In the genomic region with DNA sequence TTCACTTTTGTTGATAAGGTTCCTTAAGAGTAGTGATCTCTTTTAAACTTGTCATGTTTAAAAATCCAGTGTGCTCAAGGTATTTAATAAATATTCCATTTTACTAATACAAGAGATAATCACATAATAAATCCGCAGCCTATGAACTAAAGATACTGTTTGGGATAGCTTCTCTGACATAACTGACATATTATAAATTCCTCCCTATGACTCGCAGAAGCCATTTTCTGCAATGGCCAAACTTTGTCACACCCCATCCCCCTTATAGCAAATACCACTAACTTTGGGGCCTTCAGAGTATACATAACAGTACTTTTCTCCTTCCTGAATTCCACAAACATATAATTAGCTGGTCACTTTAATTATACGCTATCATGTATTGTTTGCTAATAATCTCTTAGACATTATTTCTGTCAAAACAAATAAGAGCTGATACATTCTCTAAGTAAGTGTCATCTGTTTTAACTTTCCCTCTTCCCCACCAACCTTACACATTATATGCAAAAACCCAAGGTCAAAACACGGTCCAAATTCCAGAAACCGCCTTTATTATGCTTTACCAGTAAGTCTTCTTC, we compare ENCODE assay signal across 8 cellular contexts.
DNase-seq lines count a peak whose midpoint lies in the region; ATAC-seq and TF ChIP-seq lines count a peak whose summit lies in the region.

No MANE protein-coding gene starts in this region.

- intact Hi-C loops in dendritic cell treated with granulocyte-macrophage colony-stimulating factor and Interleukin-4, amounts not matched to agents 40 ng/mL and 50 ng/mL, for 4 days (cut with micrococcal nuclease) = loop anchor here (5.0 kb wide), 4 partner anchors 75 to 490 kb away; a partner anchor contains a TSS

- no peaks in the 10 kb centered on the region for H3K9me2 ChIP-seq in MM.1S (replicated peaks; ENCODE audit: insufficient read depth, low read length)

- no peaks in the 10 kb centered on the region for H3K27me3 Mint-ChIP-seq in dendritic cell treated with granulocyte-macrophage colony-stimulating factor and Interleukin-4, amounts not matched to agents 40 ng/mL and 50 ng/mL, for 4 days
- H3K27me3 Mint-ChIP-seq in nephron progenitor cell (ENCODE audit: low read depth, poor library complexity) = peaks cover 3% of the 10 kb centered on the region

- TF ChIP-seq CTCF in MM.1S (IDR thresholded peaks at IDR 0.05; ENCODE audit: low read length) (no peak), nephron progenitor cell (IDR thresholded peaks at IDR 0.05) (no peak)

- DNase-seq in EH (ENCODE audit: low read depth) = peak; percentile 74
- DNase-seq in MM.1S = no peak
- no peak for DNase-seq in nephron progenitor cell
- DNase-seq in NCI-H1092 (lab: John Stamatoyannopoulos, UW) = no peak
- no peak for DNase-seq in NCI-H2171 (lab: John Stamatoyannopoulos, UW)
- DNase-seq in epidermal melanocyte (ENCODE audit: insufficient read length, low spot score) = no peak

- peak overlapping the region; percentile 91 for H3K4me3 ChIP-seq in MM.1S (ENCODE audit: low read length)

- peak overlapping the region; percentile 96; the same call in 1 of the 2 replicates for H3K9ac ChIP-seq in MM.1S (ENCODE audit: low read length)

- peaks cover 18% of the 10 kb centered on the region for H3F3A ChIP-seq in MM.1S (ENCODE audit: insufficient read depth, low read length)

- H3K27ac Mint-ChIP-seq in dendritic cell treated with granulocyte-macrophage colony-stimulating factor and Interleukin-4, amounts not matched to agents 40 ng/mL and 50 ng/mL, for 4 days = no peak overlapping the region
- H3K27ac Mint-ChIP-seq in nephron progenitor cell = peak overlapping the region; percentile 64

- ATAC-seq in GM18517 (IDR thresholded peaks at IDR 0.05; ENCODE audit: unreplicated experiment) = no peak

- H3K9me3 ChIP-seq in MM.1S (replicated peaks; ENCODE audit: insufficient read depth, low read length) = no peaks in the 10 kb centered on the region

- peak overlapping the region; percentile 99 for H3K4me2 ChIP-seq in MM.1S (ENCODE audit: low read depth, low read length)

- H3K36me3 Mint-ChIP-seq in dendritic cell treated with granulocyte-macrophage colony-stimulating factor and Interleukin-4, amounts not matched to agents 40 ng/mL and 50 ng/mL, for 4 days (ENCODE audit: low read depth) = peaks cover 13% of the 10 kb centered on the region
- H3K36me3 Mint-ChIP-seq in nephron progenitor cell (ENCODE audit: low read depth) = peaks cover 19% of the 10 kb centered on the region

- H3K4me1 Mint-ChIP-seq in dendritic cell treated with granulocyte-macrophage colony-stimulating factor and Interleukin-4, amounts not matched to agents 40 ng/mL and 50 ng/mL, for 4 days (ENCODE audit: low read depth) = peaks cover 23% of the 10 kb centered on the region
- peaks cover 28% of the 10 kb centered on the region for H3K4me1 Mint-ChIP-seq in nephron progenitor cell

- no peaks in the 10 kb centered on the region for H3K27me3 ChIP-seq in MM.1S (replicated peaks; ENCODE audit: insufficient read depth, low read length)

- H3K9me3 Mint-ChIP-seq in dendritic cell treated with granulocyte-macrophage colony-stimulating factor and Interleukin-4, amounts not matched to agents 40 ng/mL and 50 ng/mL, for 4 days = no peaks in the 10 kb centered on the region
- no peaks in the 10 kb centered on the region for H3K9me3 Mint-ChIP-seq in nephron progenitor cell

- peaks cover 7% of the 10 kb centered on the region for H3K4me1 ChIP-seq in MM.1S (ENCODE audit: low read length)

- no peaks in the 10 kb centered on the region for H3K36me3 ChIP-seq in MM.1S (replicated peaks; ENCODE audit: insufficient read depth, low read length)

- peak overlapping the region; percentile 32 for H3K4me3 Mint-ChIP-seq in dendritic cell treated with granulocyte-macrophage colony-stimulating factor and Interleukin-4, amounts not matched to agents 40 ng/mL and 50 ng/mL, for 4 days
- peak overlapping the region; percentile 96 for H3K4me3 Mint-ChIP-seq in nephron progenitor cell

- H2AFZ ChIP-seq in MM.1S (ENCODE audit: low read length) = peak overlapping the region; percentile 96; the same call in 1 of the 2 replicates

- H3K79me2 ChIP-seq in MM.1S (ENCODE audit: low read length) = peaks cover 16% of the 10 kb centered on the region

- H4K20me1 ChIP-seq in MM.1S (ENCODE audit: insufficient read depth, low read length) = no peaks in the 10 kb centered on the region

- peak overlapping the region; percentile 94; the same call in 1 of the 2 replicates for H3K27ac ChIP-seq in MM.1S (ENCODE audit: low read length)
